Comparison of ENCODE assay signal across 31 cellular contexts in the genomic region with DNA sequence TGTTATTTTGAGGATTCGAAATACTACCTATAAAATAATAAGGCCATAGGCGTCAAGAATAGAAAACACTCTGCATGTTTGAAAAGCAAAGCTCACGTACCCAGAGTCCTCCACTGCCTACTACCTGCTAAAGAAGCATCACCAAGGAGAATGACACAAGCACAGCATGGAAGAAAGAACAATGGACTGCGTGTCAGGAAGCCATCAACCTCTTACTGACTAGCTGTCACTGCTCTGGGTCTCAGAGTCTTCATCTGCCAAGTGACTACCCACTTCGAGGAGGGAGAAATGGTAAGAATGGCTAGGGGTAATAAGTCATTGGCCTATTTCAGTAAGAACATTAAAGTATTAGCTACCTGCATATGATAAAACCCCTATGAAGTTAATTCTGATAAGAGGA.
"Had no signal": no experiment of that assay in that cellular context is flagged by ENCODE, and none has a peak within 500 bp of the region (broad histone marks: within the 10 kb centered on the region; RNA-seq: fewer than 3 reads in every experiment).

No MANE protein-coding gene starts in this region.

- H3K27ac ChIP-seq: ovary, parathyroid adenoma, psoas muscle, right lobe of liver, sigmoid colon, suprapubic skin, testis, tibial artery, transverse colon, upper lobe of right lung, uterus had no signal

- H3K36me3 ChIP-seq: ovary, right lobe of liver, transverse colon, upper lobe of right lung, uterus had no signal

- H3K9me3 ChIP-seq: ovary, psoas muscle, right lobe of liver, sigmoid colon, suprapubic skin, testis, tibial artery, transverse colon, upper lobe of right lung, uterus had no signal

- H3K4me1 ChIP-seq: parathyroid adenoma, psoas muscle, right lobe of liver, sigmoid colon, suprapubic skin, testis, tibial artery, transverse colon, upper lobe of right lung, uterus had no signal

- DNase-seq: naive thymus-derived CD4-positive, alpha-beta T cell; natural killer cell; occipital lobe; ovary; posterior cingulate gyrus; psoas muscle; right cardiac atrium; right lobe of liver; sigmoid colon; small intestine; stimulated activated CD4-positive, alpha-beta T cell treated with anti-CD3 and anti-CD28 coated beads, Interleukin-15, amount 100 ng/mL, for 24 hours; stimulated activated CD4-positive, alpha-beta T cell treated with anti-CD3 and anti-CD28 coated beads, Interleukin-2, amount 100 ng/mL, for 24 hours; stimulated activated CD4-positive, alpha-beta T cell treated with anti-CD3 and anti-CD28 coated beads, Interleukin-2, amount 100 ng/mL, for 48 hours; stimulated activated CD4-positive, alpha-beta T cell treated with anti-CD3 and anti-CD28 coated beads, Interleukin-4, amount 100 ng/mL, for 24 hours; stimulated activated CD8-positive, alpha-beta memory T cell treated with anti-CD3 and anti-CD28 coated beads, Interleukin-4, amount 100 ng/mL, for 48 hours; stimulated activated naive CD4-positive, alpha-beta T cell; stimulated activated naive CD8-positive, alpha-beta T cell treated with anti-CD3 and anti-CD28 coated beads, Interleukin-15, amount 100 ng/mL, for 72 hours; stimulated activated naive CD8-positive, alpha-beta T cell treated with anti-CD3 and anti-CD28 coated beads, Interleukin-15, Interleukin-2, amounts not matched to agents 100 U/mL and 50 U/mL, for 24 hours; substantia nigra; testis; tibial artery; transverse colon; upper lobe of right lung; uterus had no signal

- H3K36me3 Mint-ChIP-seq: natural killer cell had no signal

- H3K9me3 Mint-ChIP-seq: naive thymus-derived CD4-positive, alpha-beta T cell; natural killer cell; stimulated activated memory B cell treated with anti-CD40 and anti-IgM and Interleukin-4, amounts not matched to agents 10 μg/mL and 1 μg/mL and 100 μg/mL, for 72 hours; stimulated activated naive CD8-positive, alpha-beta T cell treated with anti-CD3 and anti-CD28 coated beads, Interleukin-15, amount 100 ng/mL, for 72 hours had no signal

- H3K4me1 Mint-ChIP-seq: nephron; stimulated activated naive CD8-positive, alpha-beta T cell treated with anti-CD3 and anti-CD28 coated beads, Interleukin-15, amount 100 ng/mL, for 72 hours had no signal

- H2AFZ ChIP-seq: parathyroid adenoma had no signal

- H3K27me3 Mint-ChIP-seq: naive thymus-derived CD4-positive, alpha-beta T cell; progenitor cell of endocrine pancreas; stimulated activated memory B cell treated with anti-CD40 and anti-IgM and Interleukin-4, amounts not matched to agents 10 μg/mL and 1 μg/mL and 100 μg/mL, for 72 hours; stimulated activated naive CD8-positive, alpha-beta T cell treated with anti-CD3 and anti-CD28 coated beads, Interleukin-15, amount 100 ng/mL, for 72 hours; type B pancreatic cell had no signal

- H3K4me3 ChIP-seq: ovary, psoas muscle, right lobe of liver, sigmoid colon, suprapubic skin, testis, tibial artery, transverse colon, upper lobe of right lung, uterus had no signal

- ATAC-seq: naive thymus-derived CD4-positive, alpha-beta T cell; natural killer cell; psoas muscle; right cardiac atrium; right lobe of liver; stimulated activated memory B cell treated with anti-CD40 and anti-IgM and Interleukin-4, amounts not matched to agents 10 μg/mL and 1 μg/mL and 100 μg/mL, for 72 hours; stimulated activated naive CD8-positive, alpha-beta T cell treated with anti-CD3 and anti-CD28 coated beads, Interleukin-15, amount 100 ng/mL, for 72 hours; stimulated activated naive CD8-positive, alpha-beta T cell treated with anti-CD3 and anti-CD28 coated beads, Interleukin-15, Interleukin-2, amounts not matched to agents 100 U/mL and 50 U/mL, for 24 hours; upper lobe of right lung had no signal

- H3K9ac ChIP-seq: parathyroid adenoma had no signal

- H3K27ac Mint-ChIP-seq: naive thymus-derived CD4-positive, alpha-beta T cell; natural killer cell; nephron; progenitor cell of endocrine pancreas; stimulated activated memory B cell treated with anti-CD40 and anti-IgM and Interleukin-4, amounts not matched to agents 10 μg/mL and 1 μg/mL and 100 μg/mL, for 72 hours; type B pancreatic cell had no signal

- H3K27me3 ChIP-seq: ovary, right lobe of liver, sigmoid colon, suprapubic skin, testis, tibial artery, transverse colon, upper lobe of right lung, uterus had no signal

- H3K4me3 Mint-ChIP-seq: naive thymus-derived CD4-positive, alpha-beta T cell; natural killer cell; nephron; neural crest cell; stimulated activated memory B cell treated with anti-CD40 and anti-IgM and Interleukin-4, amounts not matched to agents 10 μg/mL and 1 μg/mL and 100 μg/mL, for 72 hours; stimulated activated naive CD8-positive, alpha-beta T cell treated with anti-CD3 and anti-CD28 coated beads, Interleukin-15, amount 100 ng/mL, for 72 hours; type B pancreatic cell had no signal
